Comparison of ENCODE assay signal across 10 cellular contexts in the genomic region with DNA sequence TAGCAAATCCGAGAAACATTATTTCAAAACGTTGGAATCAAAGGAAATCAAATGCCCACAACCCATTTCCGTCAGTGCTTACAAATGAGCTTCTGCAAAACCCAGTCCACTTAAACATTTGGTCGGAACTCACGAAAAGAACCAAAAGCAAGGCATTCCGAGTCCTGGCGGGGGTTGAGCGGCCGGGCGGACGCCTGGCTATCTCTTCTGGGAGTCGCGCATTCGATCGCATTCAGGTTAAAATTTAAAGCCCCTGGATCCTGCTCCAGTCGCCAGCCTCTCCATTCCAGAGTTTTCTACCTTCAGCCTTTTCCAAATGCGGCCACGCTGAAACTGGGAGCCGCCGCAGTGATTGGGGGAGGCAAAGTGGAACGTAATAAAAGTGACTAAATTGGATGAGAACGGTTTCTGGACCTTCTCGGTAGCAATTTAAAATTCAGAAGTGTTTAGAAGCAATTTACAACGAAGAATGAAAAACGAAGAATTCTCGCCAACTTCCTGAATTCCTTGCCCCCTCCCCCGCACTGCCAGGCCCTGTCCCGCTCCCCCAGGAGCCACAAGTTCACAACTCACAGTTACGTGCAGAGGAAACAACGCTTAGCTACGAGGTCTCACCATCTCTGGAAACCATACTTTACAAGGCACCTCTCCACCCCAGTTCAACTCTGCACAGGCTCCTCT. TPM values are rescaled to one million over a fixed set of nuclear protein-coding genes. Genes with fewer than 3 reads are reported as not detected.
DNase-seq lines count a peak whose midpoint lies in the region; ATAC-seq, FAIRE-seq and TF ChIP-seq lines count a peak whose summit lies in the region.
"Had no signal": no experiment of that assay in that cellular context is flagged by ENCODE, and none has a peak within 500 bp of the region (broad histone marks: within the 10 kb centered on the region; RNA-seq: fewer than 3 reads in every experiment).

No MANE protein-coding gene starts in this region.

- H3K27ac ChIP-seq in SK-N-SH (ENCODE audit: low read depth in 2 of 2, low read length in 1 of 2) (no peak overlapping the region), K562 (ENCODE audit: extremely low read depth, low read depth, low read length) (no peak overlapping the region), stomach (peak overlapping the region; percentile 90 to 97 (median 95))
- H3K27ac ChIP-seq: epithelial cell of prostate had no signal

- TF ChIP-seq POLR2A in K562 (conservative IDR thresholded peaks at IDR 0.05) (no peak), stomach (IDR thresholded peaks at IDR 0.05) (no peak)

- no TSS peak for BruUV-seq in K562 (replicated peaks; lab: Mats Ljungman, UMichigan)

- H3K9me1 ChIP-seq in K562 (ENCODE audit: control insufficient read depth, insufficient read depth, low read length) = no peaks in the 10 kb centered on the region

- no peaks in the 10 kb centered on the region for H3K79me2 ChIP-seq in SK-N-SH (ENCODE audit: insufficient read depth)
- H3K79me2 ChIP-seq in K562 (ENCODE audit: control insufficient read depth, insufficient read depth, low read length) = no peaks in the 10 kb centered on the region

- H3K4me2 ChIP-seq in SK-N-SH (no peak overlapping the region), K562 (ENCODE audit: insufficient read depth, low read length) (no peak overlapping the region)

- DNase-seq in SK-N-SH (peak; percentile 40), K562 (ENCODE audit: extremely low read depth in 1 of 4, low spot score in 3 of 4) (no peak), left colon (peak in 1 of 2 donors; percentile 60), stomach (no peak)

- no peaks in the 10 kb centered on the region for H3K9me2 ChIP-seq in SK-N-SH

- TF ChIP-seq CTCF in SK-N-SH (IDR thresholded peaks at IDR 0.05) (no peak), K562 (IDR thresholded peaks at IDR 0.05 in 2 of 3, conservative IDR thresholded peaks at IDR 0.05 in 1 of 3; ENCODE audit: insufficient read depth in 2 of 3, low read depth in 1 of 3, low read length in 3 of 3) (no peak), stomach (IDR thresholded peaks at IDR 0.05) (no peak)

- peak; percentile 32 for FAIRE-seq in K562 (lab: Jason Lieb, UNC)

- H3K36me3 ChIP-seq in SK-N-SH (replicated peaks in 1 of 2; ENCODE audit: control insufficient read depth in 1 of 2, insufficient read depth in 2 of 2, low read length in 1 of 2) = no peaks in the 10 kb centered on the region
- H3K36me3 ChIP-seq in K562 (ENCODE audit: control insufficient read depth, insufficient read depth, low read length) = no peaks in the 10 kb centered on the region
- H3K36me3 ChIP-seq in stomach = peaks cover 7 to 17% (median 12%) of the 10 kb centered on the region in 4 donors

- H3K27me3 ChIP-seq in SK-N-SH (ENCODE audit: insufficient read depth) (peaks cover 95% of the 10 kb centered on the region), K562 (ENCODE audit: control insufficient read depth in 2 of 2, insufficient read depth in 2 of 2, low read length in 2 of 2) (peaks cover 46 to 56% of the 10 kb centered on the region in 2 experiments), stomach (peaks cover 8 to 100% (median 80%) of the 10 kb centered on the region in 3 donors)

- CTCF ChIA-PET in SK-N-SH (lab: Yijun Ruan, JAX) (no interaction called here), K562 (lab: Yijun Ruan, JAX; ENCODE audit: low intra/inter-chr PET ratio) (no interaction called here)

- in situ Hi-C loops in K562 (cut with MboI) = no loop called here

- H3K9me3 ChIP-seq in SK-N-SH = no peaks in the 10 kb centered on the region
- H3K9me3 ChIP-seq in K562 (replicated peaks; ENCODE audit: control insufficient read depth, insufficient read depth, low read depth, low read length) = no peaks in the 10 kb centered on the region; the same call in 1 of the 2 replicates
- H3K9me3 ChIP-seq in stomach = no peaks in the 10 kb centered on the region

- H3K4me3 ChIP-seq in SK-N-SH (ENCODE audit: low read depth in 2 of 2, low read length in 1 of 2) = no peak overlapping the region
- no peak overlapping the region for H3K4me3 ChIP-seq in K562
- H3K4me3 ChIP-seq in stomach = peak overlapping the region; percentile 67 to 89 (median 80)

- H3K4me1 ChIP-seq in SK-N-SH (ENCODE audit: control insufficient read depth in 1 of 2, insufficient read depth in 2 of 2, low read depth in 1 of 2, low read length in 1 of 2) = peaks cover 0 to 2% of the 10 kb centered on the region in 2 experiments; a peak in 1 of 4 replicates
- H3K4me1 ChIP-seq in K562 (replicated peaks in 1 of 2; ENCODE audit: control insufficient read depth in 2 of 2, insufficient read depth in 2 of 2, low read length in 2 of 2) = peaks cover 11 to 34% of the 10 kb centered on the region in 2 experiments
- peaks cover 8 to 60% (median 52%) of the 10 kb centered on the region in 4 donors for H3K4me1 ChIP-seq in stomach

- ATAC-seq in SK-N-SH treated with all-trans-retinoic acid at 6 μM for 48 hours (no peak), K562 (no peak), left colon (peak; percentile 14), GM18858 (IDR thresholded peaks at IDR 0.05; ENCODE audit: unreplicated experiment) (no peak), HG03460 (IDR thresholded peaks at IDR 0.05; ENCODE audit: unreplicated experiment) (no peak), HG02970 (IDR thresholded peaks at IDR 0.05; ENCODE audit: low FRiP score, unreplicated experiment) (no peak)
- ATAC-seq: activated CD4-positive, CD25-positive, alpha-beta regulatory T cell treated with anti-CD3 and anti-CD28 coated beads, Interleukin-2, amount 50 U/mL, for 24 hours had no signal

- TF ChIP-seq EP300 in SK-N-SH (IDR thresholded peaks at IDR 0.05; ENCODE audit: borderline replicate concordance in 1 of 2, low read depth in 1 of 2, low read length in 1 of 2) = no peak
- no peak for TF ChIP-seq EP300 in K562 (IDR thresholded peaks at IDR 0.05; ENCODE audit: low read length)
- TF ChIP-seq EP300 in stomach (IDR thresholded peaks at IDR 0.05) = no peak

- H3K9ac ChIP-seq in SK-N-SH (no peak overlapping the region), K562 (ENCODE audit: insufficient read depth in 1 of 2, low read depth in 2 of 2, low read length in 2 of 2) (no peak overlapping the region)

- WGBS in SK-N-SH (ENCODE audit: low lambda C conversion rate) = 15% methylated on average over 31 of the region's 31 CpGs
- WGBS in K562 (ENCODE audit: insufficient coverage, low coverage, missing lambda C conversion rate) = 22% methylated on average over 31 of the region's 31 CpGs
- 3 to 11% (median 5%) methylated on average over 31 of the region's 31 CpGs for WGBS in stomach, 5 donors

- H3F3A ChIP-seq in SK-N-SH (replicated peaks; ENCODE audit: insufficient read depth) = no peaks in the 10 kb centered on the region

- POLR2A ChIA-PET in SK-N-SH (lab: Yijun Ruan, JAX) = no interaction called here
- POLR2A ChIA-PET in K562 (lab: Yijun Ruan, JAX) = interaction anchor here (0.5 kb wide), 1 partner anchor 264 kb away, joined by 3 read pairs; no protein-coding TSS in a partner anchor

- H4K20me1 ChIP-seq in SK-N-SH (ENCODE audit: insufficient read depth) = peaks cover 11% of the 10 kb centered on the region; the same call in 1 of the 2 replicates
- H4K20me1 ChIP-seq in K562 (replicated peaks; ENCODE audit: control insufficient read depth, insufficient read depth, low read length) = peaks cover 5% of the 10 kb centered on the region

- H2AFZ ChIP-seq in SK-N-SH (ENCODE audit: low read depth) (no peak overlapping the region), K562 (ENCODE audit: low read depth, low read length) (no peak overlapping the region)

- intact Hi-C loops in K562 (cut with micrococcal nuclease) = loop anchor here (2.0 to 5.0 kb wide), 2 partner anchors 395 to 535 kb away; no protein-coding TSS in a partner anchor
- intact Hi-C loops in left colon (cut with DNase I, micrococcal nuclease) = loop anchor here in 1 of 2 donors (10.0 kb wide), 1 partner anchor 507 kb away; no protein-coding TSS in a partner anchor
- intact Hi-C loops in stomach (cut with DNase I; ENCODE audit: low total_unique reads) = no loop called here

- no peak for TF ChIP-seq RAD21 in SK-N-SH (IDR thresholded peaks at IDR 0.05; ENCODE audit: low read length)
- TF ChIP-seq RAD21 in K562 (CRISPR knock-in tag; conservative IDR thresholded peaks at IDR 0.05 in 1 of 2, IDR thresholded peaks at IDR 0.05 in 1 of 2) = no peak

TF ChIP-seq in SK-N-SH treated with all-trans-retinoic acid at 6 μM for 48 hours, 23 proteins besides CTCF, POLR2A, EP300 and RAD21 (continues in another document):
- TF ChIP-seq RARB (CRISPR knock-in tag; IDR thresholded peaks at IDR 0.05) = no peak

TF ChIP-seq in K562, 482 proteins besides CTCF, POLR2A, EP300 and RAD21 (continues in another document):
- peak; percentile 100 for TF ChIP-seq CBX8 (IDR thresholded peaks at IDR 0.05; ENCODE audit: borderline replicate concordance, extremely low read depth, low read depth, low read length, poor library complexity, severe bottlenecking)
- TF ChIP-seq BMI1 (IDR thresholded peaks at IDR 0.05; ENCODE audit: low read length) = peak; percentile 92
- 0 out of 2 replicates have a peak, but pooled peaks have one; percentile 4 for TF ChIP-seq EGR1 (conservative IDR thresholded peaks at IDR 0.05)
- peak; percentile 100 for TF ChIP-seq CBX2 (IDR thresholded peaks at IDR 0.05; ENCODE audit: insufficient read depth, low read length, poor library complexity, severe bottlenecking)

RNA-seq across cellular contexts. Expression of gene GATA6, which starts 1.8 kb away (rescaled TPM):
- polyA plus RNA-seq in SK-N-SH (2012; rRNA removed) (not detected in 2 replicates), K562 (2011; rRNA removed) (0.12 TPM in 1 of 2 replicates, not detected in the other), K562 (2014; fragmentation: Illumina TruSeq; extraction: Trizol) (0.06 TPM in 1 of 2 replicates, not detected in the other), K562 (2014; fragmentation: Nextera tagmentation; extraction: Ambion mirVana) (under 1 TPM in 1 of 2 experiments, not detected in 1; 0.01 TPM), K562 (2014; rRNA removed) (0.13 TPM in 1 of 2 replicates, not detected in the other), stomach (10 to 100 TPM; 11.9 to 37.9 (median 31.1) TPM)
- not detected in 2 replicates for polyA plus RNA-seq in SK-N-SH (2012; cell fraction: cytosol; rRNA removed)
- polyA plus RNA-seq in SK-N-SH (2012; cell fraction: nucleus; rRNA removed) = not detected in 2 replicates
- total RNA-seq in K562 (2011; cell fraction: chromatin; rRNA removed; ENCODE audit: low replicate concordance) = 0.09 TPM in 1 of 2 replicates, not detected in the other
- 0.13 and 0.17 TPM in 2 replicates for total RNA-seq in K562 (2011; cell fraction: nucleolus; rRNA removed)
- total RNA-seq in K562 (2011; cell fraction: nucleoplasm; rRNA removed) = not detected in 2 replicates
- total RNA-seq in K562 (2014; rRNA removed) (0.16 and 0.18 TPM in 2 replicates), K562 (2014; rRNA removed; fragmentation: Illumina TruSeq; extraction: Trizol) (not detected in 2 replicates), K562 (2015; rRNA removed; fragmentation: Illumina TruSeq; extraction: Trizol) (not detected in 2 replicates), K562 (2021) (0.24 and 0.29 TPM in 2 replicates), left colon (10 to 100 TPM; 46.1 to 57.8 TPM), stomach (100 to 1,000 TPM in 3 of 5 donors, 10 to 100 TPM in 2; 71.5 to 194 (median 180) TPM)
- polyA plus RNA-seq in K562 (2011; cell fraction: cytosol; rRNA removed) = 0.06 and 0.09 TPM in 2 replicates
- polyA plus RNA-seq in K562 (2011; cell fraction: nucleus; rRNA removed) = 0.07 and 0.20 TPM in 2 replicates
- 0.05 and 0.10 TPM in 2 replicates for polyA plus RNA-seq in K562 (2012)
- 0.15 TPM in 1 of 2 replicates, not detected in the other for polyA minus RNA-seq in K562 (2011; rRNA and poly(A)+ RNA removed)
- polyA minus RNA-seq in K562 (2011; cell fraction: cytosol; rRNA and poly(A)+ RNA removed) = 0.64 TPM in 1 of 2 replicates, not detected in the other
- polyA minus RNA-seq in K562 (2011; cell fraction: nucleus; rRNA and poly(A)+ RNA removed) = 0.13 and 0.22 TPM in 2 replicates

Comparison
In these comparisons a context has a peak if more than half of its experiments do, and no peak if none do; other contexts are left out.
1. H3K27ac ChIP-seq: peak in stomach (5 of 5); none in SK-N-SH (0 of 2) and K562 (single experiment).
2. H3K4me3 ChIP-seq: peak in stomach (4 of 4); none in SK-N-SH (0 of 2) and K562 (single experiment).
3. RNA of gene GATA6, which starts 1.8 kb away (total RNA-seq): 71.5 to 194 TPM in stomach and 46.1 to 57.8 TPM in left colon; 0.09 to 0.29 TPM in K562; every median in the first group is over 10 times any median in the second.